Comparison of ENCODE assay signal across 16 cellular contexts in genomic region chr1:241837901-241838300, GRCh38. TPM values are rescaled to one million over a fixed set of nuclear protein-coding genes. Genes with fewer than 3 reads are reported as not detected.
A peak's percentile ranks its signal among the peaks of the same experiment; 100 is the strongest.
DNase-seq lines count a peak whose midpoint lies in the region; ATAC-seq and TF ChIP-seq lines count a peak whose summit lies in the region.
"Had no signal": no experiment of that assay in that cellular context is flagged by ENCODE, and none has a peak within 500 bp of the region (broad histone marks: within the 10 kb centered on the region; RNA-seq: fewer than 3 reads in every experiment).

No MANE protein-coding gene starts in this region.

- no peaks in the 10 kb centered on the region for H3K9me3 Mint-ChIP-seq in HFFc6
- H3K9me3 Mint-ChIP-seq: nephron had no signal

- no peak for TF ChIP-seq CTCF in HFFc6 (IDR thresholded peaks at IDR 0.05)
- TF ChIP-seq CTCF in foreskin keratinocyte (conservative IDR thresholded peaks at IDR 0.05): no peak

- H3K27me3 ChIP-seq in foreskin keratinocyte: no peaks in the 10 kb centered on the region

- H3K27ac Mint-ChIP-seq in HFFc6: peak overlapping the region; percentile 84
- H3K27ac Mint-ChIP-seq: activated naive CD8-positive, alpha-beta T cell; nephron had no signal

- no peaks in the 10 kb centered on the region for H3K36me3 Mint-ChIP-seq in HFFc6 (ENCODE audit: low read depth)
- H3K36me3 Mint-ChIP-seq: activated naive CD8-positive, alpha-beta T cell had no signal

- peak; percentile 64 for ATAC-seq in foreskin keratinocyte
- ATAC-seq: heart right ventricle, left ventricle myocardium superior had no signal

- no peaks in the 10 kb centered on the region for H3K27me3 Mint-ChIP-seq in HFFc6 (ENCODE audit: insufficient read depth)
- H3K27me3 Mint-ChIP-seq: activated naive CD8-positive, alpha-beta T cell had no signal

- peak overlapping the region; percentile 57 for H3K4me3 Mint-ChIP-seq in HFFc6
- H3K4me3 Mint-ChIP-seq: activated naive CD8-positive, alpha-beta T cell; nephron had no signal

- peaks cover 26% of the 10 kb centered on the region for H3K4me1 ChIP-seq in foreskin keratinocyte
- H3K4me1 ChIP-seq: sigmoid colon had no signal

- H3K27ac ChIP-seq in foreskin keratinocyte: peak overlapping the region; percentile 4
- H3K27ac ChIP-seq: heart right ventricle, sigmoid colon had no signal

- DNase-seq in HFFc6: peak; percentile 93
- DNase-seq in amniotic epithelial cell (ENCODE audit: low read depth): peak; percentile 94
- peak; percentile 63 to 84 for DNase-seq in foreskin keratinocyte
- peak; percentile 21 for DNase-seq in stromal cell of bone marrow (ENCODE audit: low read depth)
- no peak for DNase-seq in DMS 273 (lab: John Stamatoyannopoulos, UW; ENCODE audit: unreplicated experiment)
- DNase-seq in cerebellar cortex (ENCODE audit: low spot score): no peak
- no peak for DNase-seq in iPS-NIHi7 (ENCODE audit: extremely low spot score)
- DNase-seq: Calu3, heart right ventricle, KBM-7, left ventricle myocardium superior, NCI-H187, NCI-H774, sigmoid colon had no signal

- H3K4me1 Mint-ChIP-seq in HFFc6 (ENCODE audit: low read depth): peaks cover 56% of the 10 kb centered on the region
- H3K4me1 Mint-ChIP-seq: nephron had no signal

RNA-seq across cellular contexts. Expression of gene EXO1, which starts 10.1 kb away (rescaled TPM):
- total RNA-seq in HFFc6 (2021; fragmentation: NEBNext Ultra II Directional; extraction: Animal tissue kit (Norgen Biotek cat#: 25700)): 10 to 100 TPM in 5 of 6 experiments, 1 to 10 TPM in 1; 6.5 to 15.7 (median 15.2) TPM
- total RNA-seq in foreskin keratinocyte: 19.6 and 26.4 TPM in 2 replicates
- 7.5 and 11.6 TPM in 2 replicates for polyA plus RNA-seq in foreskin keratinocyte

Comparison
In these comparisons a context has a peak if more than half of its experiments do, and no peak if none do; other contexts are left out.
1. DNase-seq: peak in HFFc6 (single experiment), amniotic epithelial cell (single experiment), foreskin keratinocyte (2 of 2) and stromal cell of bone marrow (single experiment); none in DMS 273 (single experiment), cerebellar cortex (single experiment) and iPS-NIHi7 (single experiment).